Comparison of ENCODE assay signal across 1 cellular context in the genomic region with DNA sequence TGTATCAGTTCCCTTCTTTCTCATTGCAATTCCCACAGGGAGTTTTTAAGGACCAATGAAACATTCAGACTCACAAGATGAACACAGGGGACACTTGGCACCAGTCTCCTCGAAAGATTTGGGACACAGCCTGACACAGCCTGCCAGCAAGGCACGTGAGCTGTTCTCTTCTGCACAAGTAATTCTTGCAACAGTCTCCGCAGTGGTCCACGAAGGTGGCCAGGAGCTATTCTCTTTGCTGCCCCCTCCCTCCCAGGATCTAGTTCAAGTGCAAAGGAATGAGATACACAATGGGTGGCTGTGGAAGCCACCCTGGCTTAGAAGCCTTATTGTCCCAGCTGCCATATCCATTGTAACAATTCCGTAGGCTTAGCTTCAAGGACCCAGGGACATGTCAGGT.
TF ChIP-seq lines count a peak whose summit lies in the region.

No MANE protein-coding gene starts in this region.

TF ChIP-seq in IMR-90, 13 proteins besides CTCF, POLR2A, EP300 and RAD21 (continued from another document):
- TF ChIP-seq, protein P1, sequence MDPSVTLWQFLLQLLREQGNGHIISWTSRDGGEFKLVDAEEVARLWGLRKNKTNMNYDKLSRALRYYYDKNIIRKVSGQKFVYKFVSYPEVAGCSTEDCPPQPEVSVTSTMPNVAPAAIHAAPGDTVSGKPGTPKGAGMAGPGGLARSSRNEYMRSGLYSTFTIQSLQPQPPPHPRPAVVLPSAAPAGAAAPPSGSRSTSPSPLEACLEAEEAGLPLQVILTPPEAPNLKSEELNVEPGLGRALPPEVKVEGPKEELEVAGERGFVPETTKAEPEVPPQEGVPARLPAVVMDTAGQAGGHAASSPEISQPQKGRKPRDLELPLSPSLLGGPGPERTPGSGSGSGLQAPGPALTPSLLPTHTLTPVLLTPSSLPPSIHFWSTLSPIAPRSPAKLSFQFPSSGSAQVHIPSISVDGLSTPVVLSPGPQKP (IDR thresholded peaks at IDR 0.05; ENCODE audit: borderline replicate concordance, low read depth, low read length): no peak
- TF ChIP-seq CEBPB (IDR thresholded peaks at IDR 0.05; ENCODE audit: low read depth, low read length) (no peak), RFX5 (IDR thresholded peaks at IDR 0.05; ENCODE audit: low read depth, low read length) (no peak)
